33 cellular contexts compared by ENCODE assay signal in the genomic region with DNA sequence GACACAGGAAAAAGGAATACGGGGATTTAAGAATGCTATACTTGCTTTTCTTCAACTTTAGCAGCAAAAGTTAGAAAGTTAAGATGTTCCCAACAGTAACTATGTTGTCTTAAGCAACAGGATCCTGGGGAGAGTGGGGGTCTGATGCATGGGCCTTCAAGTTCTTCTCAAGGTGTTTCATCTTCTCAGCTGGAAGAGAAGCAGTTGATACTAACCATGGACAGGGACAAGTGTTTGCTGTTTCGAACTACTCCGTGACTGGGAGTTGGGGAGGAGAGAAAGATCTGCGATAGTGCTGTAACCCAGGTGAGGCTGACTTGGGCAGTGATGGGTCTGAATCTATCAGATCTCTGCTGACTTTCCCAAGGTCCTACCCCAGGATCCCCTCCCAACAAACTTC. TPM values are rescaled to one million over a fixed set of nuclear protein-coding genes. Genes with fewer than 3 reads are reported as not detected.
"Had no signal": no experiment of that assay in that cellular context is flagged by ENCODE, and none has a peak within 500 bp of the region (broad histone marks: within the 10 kb centered on the region; RNA-seq: fewer than 3 reads in every experiment).

No MANE protein-coding gene starts in this region.

- H3K4me2 ChIP-seq: smooth muscle cell had no signal

- DNase-seq: islet precursor cell; left ventricle myocardium inferior; midbrain; mucosa of descending colon; naive thymus-derived CD4-positive, alpha-beta T cell; ovary; right lobe of liver; stimulated activated CD4-positive, alpha-beta T cell treated with anti-CD3 and anti-CD28 coated beads, Interleukin-1b, Interleukin-23, amount 100 ng/mL, for 48 hours; stimulated activated CD4-positive, alpha-beta T cell treated with anti-CD3 and anti-CD28 coated beads, Interleukin-2, amount 100 ng/mL, for 48 hours; stimulated activated CD4-positive, alpha-beta T cell treated with anti-CD3 and anti-CD28 coated beads, Interleukin-4, amount 100 ng/mL, for 4 hours; stimulated activated CD8-positive, alpha-beta memory T cell treated with anti-CD3 and anti-CD28 coated beads, Interleukin-4, amount 100 ng/mL, for 48 hours; stimulated activated naive CD4-positive, alpha-beta T cell treated with Interleukin-2 at 50 U/mL for 16 hours; stimulated activated naive CD8-positive, alpha-beta T cell treated with anti-CD3 and anti-CD28 coated beads, Interleukin-15, amount 100 ng/mL, for 72 hours; substantia nigra; uterus had no signal

- H3K4me3 ChIP-seq: left ventricle myocardium inferior, lung, mucosa of descending colon, ovary, right atrium auricular region, right lobe of liver, smooth muscle cell, tibial nerve, uterus had no signal

- ATAC-seq: mucosa of descending colon; naive thymus-derived CD4-positive, alpha-beta T cell; natural killer cell treated with Interleukin-12 subunit alpha and Interleukin-12 subunit beta and Interleukin-15 and Interleukin-18, amount 100 ng/mL, for 72 hours; right lobe of liver; stimulated activated memory B cell treated with anti-CD40 and anti-IgM and Interleukin-4, amounts not matched to agents 10 μg/mL and 1 μg/mL and 100 μg/mL, for 72 hours; stimulated activated naive CD8-positive, alpha-beta T cell treated with anti-CD3 and anti-CD28 coated beads, Interleukin-15, amount 100 ng/mL, for 72 hours had no signal

- H3K27ac ChIP-seq: left ventricle myocardium inferior, ovary, right atrium auricular region, right lobe of liver, tibial nerve, uterus had no signal

- H3K9me3 ChIP-seq: right lobe of liver, uterus had no signal

- H3K36me3 ChIP-seq: left ventricle myocardium inferior, ovary, right atrium auricular region, right lobe of liver, tibial nerve, uterus had no signal

- H3K4me1 ChIP-seq: left ventricle myocardium inferior, right atrium auricular region, right lobe of liver, tibial nerve, uterus had no signal

- H3K27me3 ChIP-seq: ovary, right atrium auricular region, right lobe of liver, tibial nerve, uterus had no signal

RNA-seq across cellular contexts. Expression of a gene that starts 1.0 kb away (rescaled TPM):
- total RNA-seq: left ventricle myocardium inferior; mesenteric fat pad; myocyte; natural killer cell treated with Interleukin-12 subunit alpha and Interleukin-12 subunit beta and Interleukin-15 and Interleukin-18, amount 100 ng/mL, for 72 hours; omental fat pad; progenitor cell of endocrine pancreas; pulmonary artery endothelial cell; renal cortical epithelial cell; right atrium auricular region; right lobe of liver; skeletal muscle tissue; smooth muscle cell; temporal lobe; tibial nerve; ureter; uterus had no signal
- polyA plus RNA-seq: naive thymus-derived CD4-positive, alpha-beta T cell; neural cell; smooth muscle cell had no signal

RNA-seq across cellular contexts. Expression of a gene that starts 6.2 kb away (rescaled TPM):
- total RNA-seq: kidney epithelial cell; left ventricle myocardium inferior; lower leg skin; lung; mesenteric fat pad; mucosa of descending colon; myocyte; naive thymus-derived CD4-positive, alpha-beta T cell; natural killer cell treated with Interleukin-12 subunit alpha and Interleukin-12 subunit beta and Interleukin-15 and Interleukin-18, amount 100 ng/mL, for 72 hours; omental fat pad; ovary; progenitor cell of endocrine pancreas; pulmonary artery endothelial cell; renal cortical epithelial cell; right atrium auricular region; right lobe of liver; skeletal muscle tissue; smooth muscle cell; tibial nerve; ureter had no signal
- polyA plus RNA-seq: lung; naive thymus-derived CD4-positive, alpha-beta T cell; neural cell; smooth muscle cell had no signal

RNA-seq across cellular contexts. Expression of a gene that starts 14.6 kb away (rescaled TPM):
- total RNA-seq: kidney epithelial cell; left ventricle myocardium inferior; lower leg skin; lung; mesenteric fat pad; mucosa of descending colon; myocyte; naive thymus-derived CD4-positive, alpha-beta T cell; natural killer cell treated with Interleukin-12 subunit alpha and Interleukin-12 subunit beta and Interleukin-15 and Interleukin-18, amount 100 ng/mL, for 72 hours; omental fat pad; ovary; progenitor cell of endocrine pancreas; pulmonary artery endothelial cell; renal cortical epithelial cell; right atrium auricular region; right lobe of liver; skeletal muscle tissue; smooth muscle cell; temporal lobe; tibial nerve; ureter; uterus had no signal
- polyA plus RNA-seq: lung; naive thymus-derived CD4-positive, alpha-beta T cell; neural cell; smooth muscle cell had no signal

RNA-seq across cellular contexts. Expression of a gene that starts 26.0 kb away (rescaled TPM):
- total RNA-seq: myocyte, progenitor cell of endocrine pancreas, right lobe of liver, skeletal muscle tissue, smooth muscle cell had no signal
- polyA plus RNA-seq: neural cell, smooth muscle cell had no signal
